1 cellular context compared by ENCODE assay signal in genomic region chr1:112700290-112701226, GRCh38.
TF ChIP-seq lines count a peak whose summit lies in the region.

No MANE protein-coding gene starts in this region.

TF ChIP-seq in HEK293, 187 proteins besides CTCF, POLR2A, EP300 and RAD21 (continued from another document and continues in another):
- TF ChIP-seq ZNF2 (tag by site-specific recombination; IDR thresholded peaks at IDR 0.05) (peak; percentile 69; the same call in 1 of the 2 replicates), ZNF558 (tag by site-specific recombination; IDR thresholded peaks at IDR 0.05) (peak; percentile 73; the same call in 1 of the 2 replicates), ZNF792 (tag by site-specific recombination; IDR thresholded peaks at IDR 0.05) (no peak), KLF9 (tag by site-specific recombination; IDR thresholded peaks at IDR 0.05; ENCODE audit: low read depth) (peak; percentile 91), ZNF37A (tag by site-specific recombination; IDR thresholded peaks at IDR 0.05) (peak; percentile 64; the same call in 1 of the 2 replicates), ZSCAN4 (tag by site-specific recombination; IDR thresholded peaks at IDR 0.05) (peak; percentile 22; the same call in 1 of the 2 replicates), ZNF266 (tag by site-specific recombination; IDR thresholded peaks at IDR 0.05; ENCODE audit: low read depth) (no peak), ZNF449 (tag by site-specific recombination; IDR thresholded peaks at IDR 0.05) (peak; percentile 41; the same call in 1 of the 2 replicates), ZNF138 (tag by site-specific recombination; IDR thresholded peaks at IDR 0.05; ENCODE audit: borderline replicate concordance) (no peak), GLI2 (tag by site-specific recombination; IDR thresholded peaks at IDR 0.05; ENCODE audit: borderline replicate concordance, low read depth) (peak; percentile 34; the same call in 1 of the 2 replicates), ZEB2 (tag by site-specific recombination; IDR thresholded peaks at IDR 0.05) (peak; percentile 92), ZNF26 (tag by site-specific recombination; IDR thresholded peaks at IDR 0.05) (no peak), ZNF514 (tag by site-specific recombination; IDR thresholded peaks at IDR 0.05) (no peak), ZFP37 (tag by site-specific recombination; IDR thresholded peaks at IDR 0.05) (peak; percentile 91), ZNF561 (tag by site-specific recombination; IDR thresholded peaks at IDR 0.05; ENCODE audit: borderline replicate concordance) (peak; percentile 96), ZNF10 (tag by site-specific recombination; IDR thresholded peaks at IDR 0.05) (peak; percentile 65; the same call in 1 of the 2 replicates), ZXDB (tag by site-specific recombination; IDR thresholded peaks at IDR 0.05) (peak; percentile 92), ZBTB20 (tag by site-specific recombination; IDR thresholded peaks at IDR 0.05) (peak; percentile 79; the same call in 1 of the 2 replicates), SCRT2 (tag by site-specific recombination; IDR thresholded peaks at IDR 0.05) (peak; percentile 96), ZNF596 (tag by site-specific recombination; IDR thresholded peaks at IDR 0.05) (0 out of 2 replicates have a peak, but pooled peaks have one; percentile 34), ZBTB17 (tag by site-specific recombination; IDR thresholded peaks at IDR 0.05) (peak; percentile 73), ZBTB7A (tag by site-specific recombination; IDR thresholded peaks at IDR 0.05; ENCODE audit: low read depth) (no peak), ZNF248 (tag by site-specific recombination; IDR thresholded peaks at IDR 0.05) (no peak), ZNF473 (tag by site-specific recombination; IDR thresholded peaks at IDR 0.05) (no peak), ZNF707 (tag by site-specific recombination; IDR thresholded peaks at IDR 0.05) (no peak), ZNF302 (tag by site-specific recombination; IDR thresholded peaks at IDR 0.05; ENCODE audit: low read depth) (no peak), ZNF366 (tag by site-specific recombination; conservative IDR thresholded peaks at IDR 0.05) (peak; percentile 84), WT1 (tag by site-specific recombination; IDR thresholded peaks at IDR 0.05) (peak; percentile 94), MYNN (tag by site-specific recombination; IDR thresholded peaks at IDR 0.05; ENCODE audit: borderline replicate concordance) (no peak), GLIS1 (tag by site-specific recombination; IDR thresholded peaks at IDR 0.05) (peak; percentile 99), ZBTB48 (tag by site-specific recombination; IDR thresholded peaks at IDR 0.05) (peak; percentile 28; the same call in 1 of the 2 replicates), ZNF571 (tag by site-specific recombination; IDR thresholded peaks at IDR 0.05) (no peak), ZNF341 (tag by site-specific recombination; IDR thresholded peaks at IDR 0.05; ENCODE audit: low read depth) (peak; percentile 98), ZBTB49 (tag by site-specific recombination; IDR thresholded peaks at IDR 0.05; ENCODE audit: low read depth) (no peak), PRDM4 (tag by site-specific recombination; IDR thresholded peaks at IDR 0.05) (no peak; the same call in 1 of the 2 replicates), SP2 (tag by site-specific recombination; IDR thresholded peaks at IDR 0.05) (peak; percentile 86), SP3 (tag by site-specific recombination; IDR thresholded peaks at IDR 0.05) (peak; percentile 94), ZNF621 (tag by site-specific recombination; IDR thresholded peaks at IDR 0.05) (no peak), ZNF48 (tag by site-specific recombination; IDR thresholded peaks at IDR 0.05) (no peak), ZNF76 (tag by site-specific recombination; IDR thresholded peaks at IDR 0.05; ENCODE audit: borderline replicate concordance, low read depth) (peak; percentile 26; the same call in 1 of the 2 replicates)
- TF ChIP-seq, protein P1, sequence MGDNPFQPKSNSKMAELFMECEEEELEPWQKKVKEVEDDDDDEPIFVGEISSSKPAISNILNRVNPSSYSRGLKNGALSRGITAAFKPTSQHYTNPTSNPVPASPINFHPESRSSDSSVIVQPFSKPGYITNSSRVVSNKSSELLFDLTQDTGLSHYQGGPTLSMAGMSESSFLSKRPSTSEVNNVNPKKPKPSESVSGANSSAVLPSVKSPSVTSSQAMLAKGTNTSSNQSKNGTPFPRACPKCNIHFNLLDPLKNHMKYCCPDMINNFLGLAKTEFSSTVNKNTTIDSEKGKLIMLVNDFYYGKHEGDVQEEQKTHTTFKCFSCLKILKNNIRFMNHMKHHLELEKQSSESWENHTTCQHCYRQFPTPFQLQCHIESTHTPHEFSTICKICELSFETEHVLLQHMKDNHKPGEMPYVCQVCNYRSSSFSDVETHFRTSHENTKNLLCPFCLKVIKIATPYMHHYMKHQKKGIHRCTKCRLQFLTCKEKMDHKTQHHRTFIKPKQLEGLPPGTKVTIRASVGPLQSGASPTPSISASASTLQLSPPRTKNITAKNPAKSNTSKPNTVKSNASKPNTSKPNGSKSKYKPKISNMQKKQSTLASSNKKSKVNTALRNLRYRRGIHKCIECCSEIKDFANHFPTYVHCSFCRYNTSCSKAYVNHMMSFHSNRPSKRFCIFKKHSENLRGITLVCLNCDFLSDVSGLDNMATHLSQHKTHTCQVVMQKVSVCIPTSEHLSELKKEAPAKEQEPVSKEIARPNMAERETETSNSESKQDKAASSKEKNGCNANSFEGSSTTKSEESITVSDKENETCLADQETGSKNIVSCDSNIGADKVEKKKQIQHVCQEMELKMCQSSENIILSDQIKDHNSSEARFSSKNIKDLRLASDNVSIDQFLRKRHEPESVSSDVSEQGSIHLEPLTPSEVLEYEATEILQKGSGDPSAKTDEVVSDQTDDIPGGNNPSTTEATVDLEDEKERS (tag by site-specific recombination; IDR thresholded peaks at IDR 0.05), result no peak
- TF ChIP-seq, protein P2, sequence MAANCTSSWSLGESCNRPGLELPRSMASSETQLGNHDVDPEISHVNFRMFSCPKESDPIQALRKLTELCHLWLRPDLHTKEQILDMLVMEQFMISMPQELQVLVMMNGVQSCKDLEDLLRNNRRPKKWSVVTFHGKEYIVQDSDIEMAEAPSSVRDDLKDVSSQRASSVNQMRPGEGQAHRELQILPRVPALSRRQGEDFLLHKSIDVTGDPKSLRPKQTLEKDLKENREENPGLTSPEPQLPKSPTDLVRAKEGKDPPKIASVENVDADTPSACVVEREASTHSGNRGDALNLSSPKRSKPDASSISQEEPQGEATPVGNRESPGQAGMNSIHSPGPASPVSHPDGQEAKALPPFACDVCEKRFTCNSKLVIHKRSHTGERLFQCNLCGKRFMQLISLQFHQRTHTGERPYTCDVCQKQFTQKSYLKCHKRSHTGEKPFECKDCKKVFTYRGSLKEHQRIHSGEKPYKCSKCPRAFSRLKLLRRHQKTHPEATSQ (tag by site-specific recombination; IDR thresholded peaks at IDR 0.05), result no peak
- TF ChIP-seq, protein P3, sequence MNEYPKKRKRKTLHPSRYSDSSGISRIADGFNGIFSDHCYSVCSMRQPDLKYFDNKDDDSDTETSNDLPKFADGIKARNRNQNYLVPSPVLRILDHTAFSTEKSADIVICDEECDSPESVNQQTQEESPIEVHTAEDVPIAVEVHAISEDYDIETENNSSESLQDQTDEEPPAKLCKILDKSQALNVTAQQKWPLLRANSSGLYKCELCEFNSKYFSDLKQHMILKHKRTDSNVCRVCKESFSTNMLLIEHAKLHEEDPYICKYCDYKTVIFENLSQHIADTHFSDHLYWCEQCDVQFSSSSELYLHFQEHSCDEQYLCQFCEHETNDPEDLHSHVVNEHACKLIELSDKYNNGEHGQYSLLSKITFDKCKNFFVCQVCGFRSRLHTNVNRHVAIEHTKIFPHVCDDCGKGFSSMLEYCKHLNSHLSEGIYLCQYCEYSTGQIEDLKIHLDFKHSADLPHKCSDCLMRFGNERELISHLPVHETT (tag by site-specific recombination; IDR thresholded peaks at IDR 0.05), result peak; percentile 83; the same call in 1 of the 2 replicates
- TF ChIP-seq, protein P4, sequence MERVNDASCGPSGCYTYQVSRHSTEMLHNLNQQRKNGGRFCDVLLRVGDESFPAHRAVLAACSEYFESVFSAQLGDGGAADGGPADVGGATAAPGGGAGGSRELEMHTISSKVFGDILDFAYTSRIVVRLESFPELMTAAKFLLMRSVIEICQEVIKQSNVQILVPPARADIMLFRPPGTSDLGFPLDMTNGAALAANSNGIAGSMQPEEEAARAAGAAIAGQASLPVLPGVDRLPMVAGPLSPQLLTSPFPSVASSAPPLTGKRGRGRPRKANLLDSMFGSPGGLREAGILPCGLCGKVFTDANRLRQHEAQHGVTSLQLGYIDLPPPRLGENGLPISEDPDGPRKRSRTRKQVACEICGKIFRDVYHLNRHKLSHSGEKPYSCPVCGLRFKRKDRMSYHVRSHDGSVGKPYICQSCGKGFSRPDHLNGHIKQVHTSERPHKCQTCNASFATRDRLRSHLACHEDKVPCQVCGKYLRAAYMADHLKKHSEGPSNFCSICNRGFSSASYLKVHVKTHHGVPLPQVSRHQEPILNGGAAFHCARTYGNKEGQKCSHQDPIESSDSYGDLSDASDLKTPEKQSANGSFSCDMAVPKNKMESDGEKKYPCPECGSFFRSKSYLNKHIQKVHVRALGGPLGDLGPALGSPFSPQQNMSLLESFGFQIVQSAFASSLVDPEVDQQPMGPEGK (tag by site-specific recombination; IDR thresholded peaks at IDR 0.05), result peak; percentile 96
- TF ChIP-seq, protein P5, sequence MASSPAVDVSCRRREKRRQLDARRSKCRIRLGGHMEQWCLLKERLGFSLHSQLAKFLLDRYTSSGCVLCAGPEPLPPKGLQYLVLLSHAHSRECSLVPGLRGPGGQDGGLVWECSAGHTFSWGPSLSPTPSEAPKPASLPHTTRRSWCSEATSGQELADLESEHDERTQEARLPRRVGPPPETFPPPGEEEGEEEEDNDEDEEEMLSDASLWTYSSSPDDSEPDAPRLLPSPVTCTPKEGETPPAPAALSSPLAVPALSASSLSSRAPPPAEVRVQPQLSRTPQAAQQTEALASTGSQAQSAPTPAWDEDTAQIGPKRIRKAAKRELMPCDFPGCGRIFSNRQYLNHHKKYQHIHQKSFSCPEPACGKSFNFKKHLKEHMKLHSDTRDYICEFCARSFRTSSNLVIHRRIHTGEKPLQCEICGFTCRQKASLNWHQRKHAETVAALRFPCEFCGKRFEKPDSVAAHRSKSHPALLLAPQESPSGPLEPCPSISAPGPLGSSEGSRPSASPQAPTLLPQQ (tag by site-specific recombination; IDR thresholded peaks at IDR 0.05), result peak; percentile 57; the same call in 1 of the 2 replicates
